ENCODE assay signal across 1 cellular context in genomic region chr11:77590194-77590591, GRCh38.
A peak's percentile ranks its signal among the peaks of the same experiment; 100 is the strongest.
TF ChIP-seq lines count a peak whose summit lies in the region.

No MANE protein-coding gene starts in this region.

TF ChIP-seq in HepG2, 621 proteins besides CTCF, POLR2A, EP300 and RAD21 (continued from another document and continues in another):
- TF ChIP-seq ZFP91 (CRISPR knock-in tag; IDR thresholded peaks at IDR 0.05; ENCODE audit: borderline replicate concordance), result peak; percentile 80
- TF ChIP-seq CBX2 (IDR thresholded peaks at IDR 0.05; ENCODE audit: low read depth, low read length), result no peak
- TF ChIP-seq CBX2 (CRISPR knock-in tag; IDR thresholded peaks at IDR 0.05; ENCODE audit: low read depth), result peak; percentile 79; the same call in 1 of the 2 replicates
- TF ChIP-seq ELF4 (CRISPR knock-in tag; IDR thresholded peaks at IDR 0.05; ENCODE audit: borderline replicate concordance), result no peak
- no peak for TF ChIP-seq PREB (CRISPR knock-in tag; IDR thresholded peaks at IDR 0.05)
- TF ChIP-seq ZNF350 (CRISPR knock-in tag; IDR thresholded peaks at IDR 0.05; ENCODE audit: borderline replicate concordance, low read depth), result peak; percentile 82; the same call in 1 of the 2 replicates
- TF ChIP-seq RBM39 (IDR thresholded peaks at IDR 0.05; ENCODE audit: low read depth, low read length, poor library complexity, severe bottlenecking), result peak; percentile 9
- 0 out of 2 replicates have a peak, but pooled peaks have one; percentile 5 for TF ChIP-seq BORCS8-MEF2B (CRISPR knock-in tag; IDR thresholded peaks at IDR 0.05)
- 0 out of 2 replicates have a peak, but pooled peaks have one; percentile 61 for TF ChIP-seq ZNF616 (CRISPR knock-in tag; IDR thresholded peaks at IDR 0.05; ENCODE audit: low read depth)
- TF ChIP-seq ZNF891 (CRISPR knock-in tag; IDR thresholded peaks at IDR 0.05), result 0 out of 2 replicates have a peak, but pooled peaks have one; percentile 84
- 0 out of 2 replicates have a peak, but pooled peaks have one; percentile 25 for TF ChIP-seq IRX3 (CRISPR knock-in tag; IDR thresholded peaks at IDR 0.05; ENCODE audit: borderline replicate concordance, low read depth)
- peak; percentile 52; the same call in 1 of the 2 replicates for TF ChIP-seq ZNF816 (CRISPR knock-in tag; IDR thresholded peaks at IDR 0.05; ENCODE audit: borderline replicate concordance)
- peak; percentile 9; the same call in 1 of the 2 replicates for TF ChIP-seq ATF2 (CRISPR knock-in tag; IDR thresholded peaks at IDR 0.05)
- no peak for TF ChIP-seq ZFP36L2 (CRISPR knock-in tag; IDR thresholded peaks at IDR 0.05)
- TF ChIP-seq ZFP37 (CRISPR knock-in tag; IDR thresholded peaks at IDR 0.05; ENCODE audit: borderline replicate concordance), result no peak
- TF ChIP-seq AGO2 (optimal IDR thresholded peaks at IDR 0.05; ENCODE audit: low read depth, low read length), result peak; percentile 19
- peak; percentile 38; the same call in 1 of the 2 replicates for TF ChIP-seq SIN3A (IDR thresholded peaks at IDR 0.05; ENCODE audit: borderline replicate concordance, low read depth, low read length)
- no peak for TF ChIP-seq PRPF4 (IDR thresholded peaks at IDR 0.05; ENCODE audit: low read depth, low read length, poor library complexity, severe bottlenecking)
- TF ChIP-seq RXRA (CRISPR knock-in tag; IDR thresholded peaks at IDR 0.05), result peak; percentile 11; the same call in 1 of the 2 replicates
- TF ChIP-seq FOXC1 (CRISPR knock-in tag; IDR thresholded peaks at IDR 0.05; ENCODE audit: borderline replicate concordance), result peak; percentile 33; the same call in 1 of the 2 replicates
- peak; percentile 41 for TF ChIP-seq CREB1 (IDR thresholded peaks at IDR 0.05)
- TF ChIP-seq CREB1 (CRISPR knock-in tag; IDR thresholded peaks at IDR 0.05), result no peak
- TF ChIP-seq PBX3 (CRISPR knock-in tag; IDR thresholded peaks at IDR 0.05; ENCODE audit: borderline replicate concordance), result no peak
- no peak for TF ChIP-seq HNF4G (IDR thresholded peaks at IDR 0.05; ENCODE audit: borderline replicate concordance, low read depth, low read length)
- 0 out of 2 replicates have a peak, but pooled peaks have one; percentile 3 for TF ChIP-seq HNF4G (CRISPR knock-in tag; IDR thresholded peaks at IDR 0.05; ENCODE audit: borderline replicate concordance, low read depth)
- TF ChIP-seq HDAC2 (CRISPR knock-in tag; IDR thresholded peaks at IDR 0.05), result 0 out of 2 replicates have a peak, but pooled peaks have one; percentile 14
- no peak for TF ChIP-seq DRAP1 (CRISPR knock-in tag; IDR thresholded peaks at IDR 0.05)
- TF ChIP-seq ZNF160 (CRISPR knock-in tag; IDR thresholded peaks at IDR 0.05), result 0 out of 2 replicates have a peak, but pooled peaks have one; percentile 8
- TF ChIP-seq SKI (IDR thresholded peaks at IDR 0.05; ENCODE audit: partially characterized antibody), result no peak
- TF ChIP-seq, protein P1, sequence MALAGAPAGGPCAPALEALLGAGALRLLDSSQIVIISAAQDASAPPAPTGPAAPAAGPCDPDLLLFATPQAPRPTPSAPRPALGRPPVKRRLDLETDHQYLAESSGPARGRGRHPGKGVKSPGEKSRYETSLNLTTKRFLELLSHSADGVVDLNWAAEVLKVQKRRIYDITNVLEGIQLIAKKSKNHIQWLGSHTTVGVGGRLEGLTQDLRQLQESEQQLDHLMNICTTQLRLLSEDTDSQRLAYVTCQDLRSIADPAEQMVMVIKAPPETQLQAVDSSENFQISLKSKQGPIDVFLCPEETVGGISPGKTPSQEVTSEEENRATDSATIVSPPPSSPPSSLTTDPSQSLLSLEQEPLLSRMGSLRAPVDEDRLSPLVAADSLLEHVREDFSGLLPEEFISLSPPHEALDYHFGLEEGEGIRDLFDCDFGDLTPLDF (CRISPR knock-in tag; IDR thresholded peaks at IDR 0.05), result 0 out of 2 replicates have a peak, but pooled peaks have one; percentile 24
- peak; percentile 51; the same call in 1 of the 2 replicates for TF ChIP-seq WIZ (CRISPR knock-in tag; IDR thresholded peaks at IDR 0.05)
- peak; percentile 71; the same call in 1 of the 2 replicates for TF ChIP-seq ZBTB4 (CRISPR knock-in tag; IDR thresholded peaks at IDR 0.05; ENCODE audit: borderline replicate concordance)
- no peak for TF ChIP-seq ZNF678 (CRISPR knock-in tag; IDR thresholded peaks at IDR 0.05)
- TF ChIP-seq TP53 (CRISPR knock-in tag; conservative IDR thresholded peaks at IDR 0.05), result peak; percentile 87; the same call in 1 of the 2 replicates
- 0 out of 2 replicates have a peak, but pooled peaks have one; percentile 68 for TF ChIP-seq TBX2 (CRISPR knock-in tag; IDR thresholded peaks at IDR 0.05; ENCODE audit: borderline replicate concordance)
- TF ChIP-seq TCF7 (IDR thresholded peaks at IDR 0.05; ENCODE audit: low read depth), result no peak
- TF ChIP-seq ZNF20 (CRISPR knock-in tag; IDR thresholded peaks at IDR 0.05), result no peak
- no peak for TF ChIP-seq ZNF224 (CRISPR knock-in tag; IDR thresholded peaks at IDR 0.05)
- TF ChIP-seq ZNF264 (CRISPR knock-in tag; IDR thresholded peaks at IDR 0.05), result peak; percentile 94
- TF ChIP-seq, protein P2, sequence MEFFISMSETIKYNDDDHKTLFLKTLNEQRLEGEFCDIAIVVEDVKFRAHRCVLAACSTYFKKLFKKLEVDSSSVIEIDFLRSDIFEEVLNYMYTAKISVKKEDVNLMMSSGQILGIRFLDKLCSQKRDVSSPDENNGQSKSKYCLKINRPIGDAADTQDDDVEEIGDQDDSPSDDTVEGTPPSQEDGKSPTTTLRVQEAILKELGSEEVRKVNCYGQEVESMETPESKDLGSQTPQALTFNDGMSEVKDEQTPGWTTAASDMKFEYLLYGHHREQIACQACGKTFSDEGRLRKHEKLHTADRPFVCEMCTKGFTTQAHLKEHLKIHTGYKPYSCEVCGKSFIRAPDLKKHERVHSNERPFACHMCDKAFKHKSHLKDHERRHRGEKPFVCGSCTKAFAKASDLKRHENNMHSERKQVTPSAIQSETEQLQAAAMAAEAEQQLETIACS (CRISPR knock-in tag; IDR thresholded peaks at IDR 0.05), result 0 out of 2 replicates have a peak, but pooled peaks have one; percentile 5
- peak; percentile 17; the same call in 1 of the 2 replicates for TF ChIP-seq ZNF317 (CRISPR knock-in tag; IDR thresholded peaks at IDR 0.05)
- TF ChIP-seq BRD4 (CRISPR knock-in tag; IDR thresholded peaks at IDR 0.05), result peak; percentile 50; the same call in 1 of the 2 replicates
- 0 out of 2 replicates have a peak, but pooled peaks have one; percentile 23 for TF ChIP-seq ZBTB42 (CRISPR knock-in tag; IDR thresholded peaks at IDR 0.05)
- TF ChIP-seq DNMT1 (CRISPR knock-in tag; IDR thresholded peaks at IDR 0.05), result peak; percentile 64; the same call in 1 of the 2 replicates
- peak; percentile 57; the same call in 1 of the 2 replicates for TF ChIP-seq ELF3 (CRISPR knock-in tag; IDR thresholded peaks at IDR 0.05)
- peak; percentile 66; the same call in 1 of the 2 replicates for TF ChIP-seq SSRP1 (CRISPR knock-in tag; IDR thresholded peaks at IDR 0.05)
- 0 out of 2 replicates have a peak, but pooled peaks have one; percentile 41 for TF ChIP-seq HOXA5 (CRISPR knock-in tag; IDR thresholded peaks at IDR 0.05)
- TF ChIP-seq, protein P3, sequence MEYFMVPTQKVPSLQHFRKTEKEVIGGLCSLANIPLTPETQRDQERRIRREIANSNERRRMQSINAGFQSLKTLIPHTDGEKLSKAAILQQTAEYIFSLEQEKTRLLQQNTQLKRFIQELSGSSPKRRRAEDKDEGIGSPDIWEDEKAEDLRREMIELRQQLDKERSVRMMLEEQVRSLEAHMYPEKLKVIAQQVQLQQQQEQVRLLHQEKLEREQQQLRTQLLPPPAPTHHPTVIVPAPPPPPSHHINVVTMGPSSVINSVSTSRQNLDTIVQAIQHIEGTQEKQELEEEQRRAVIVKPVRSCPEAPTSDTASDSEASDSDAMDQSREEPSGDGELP (IDR thresholded peaks at IDR 0.05; ENCODE audit: borderline replicate concordance, low read depth), result peak; percentile 60; the same call in 1 of the 2 replicates
- TF ChIP-seq, protein P4, sequence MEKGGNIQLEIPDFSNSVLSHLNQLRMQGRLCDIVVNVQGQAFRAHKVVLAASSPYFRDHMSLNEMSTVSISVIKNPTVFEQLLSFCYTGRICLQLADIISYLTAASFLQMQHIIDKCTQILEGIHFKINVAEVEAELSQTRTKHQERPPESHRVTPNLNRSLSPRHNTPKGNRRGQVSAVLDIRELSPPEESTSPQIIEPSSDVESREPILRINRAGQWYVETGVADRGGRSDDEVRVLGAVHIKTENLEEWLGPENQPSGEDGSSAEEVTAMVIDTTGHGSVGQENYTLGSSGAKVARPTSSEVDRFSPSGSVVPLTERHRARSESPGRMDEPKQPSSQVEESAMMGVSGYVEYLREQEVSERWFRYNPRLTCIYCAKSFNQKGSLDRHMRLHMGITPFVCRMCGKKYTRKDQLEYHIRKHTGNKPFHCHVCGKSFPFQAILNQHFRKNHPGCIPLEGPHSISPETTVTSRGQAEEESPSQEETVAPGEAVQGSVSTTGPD (CRISPR knock-in tag; IDR thresholded peaks at IDR 0.05), result 0 out of 2 replicates have a peak, but pooled peaks have one; percentile 1
- 0 out of 2 replicates have a peak, but pooled peaks have one; percentile 53 for TF ChIP-seq ISX (CRISPR knock-in tag; conservative IDR thresholded peaks at IDR 0.05)
